ENCODE assay signal across 1 cellular context in the genomic region with DNA sequence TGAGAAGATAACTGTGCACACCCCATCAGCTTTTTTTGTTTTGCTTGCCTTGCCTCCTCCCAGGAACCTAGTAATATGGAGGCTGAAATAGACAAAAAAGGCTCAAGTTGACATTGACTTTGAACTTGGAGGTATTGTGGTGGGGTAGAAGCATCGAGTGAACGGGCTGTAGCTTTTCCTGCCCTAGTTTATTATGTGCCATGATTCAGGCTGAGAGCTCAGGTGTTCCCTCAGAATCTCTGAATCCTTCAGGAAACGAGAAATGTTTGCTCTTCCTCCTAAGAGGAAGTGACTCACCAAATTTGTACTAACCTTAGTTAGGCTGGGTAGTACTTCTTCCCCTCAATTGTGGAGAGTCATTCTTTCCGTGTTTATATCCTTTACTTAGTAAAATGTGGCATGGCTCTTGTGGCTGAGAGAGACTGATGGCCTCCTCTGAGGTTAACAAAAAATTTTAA.
TF ChIP-seq lines count a peak whose summit lies in the region.

No MANE protein-coding gene starts in this region.

TF ChIP-seq in liver, 16 proteins besides CTCF, POLR2A, EP300 and RAD21 (continued from another document):
- TF ChIP-seq ATF3 (IDR thresholded peaks at IDR 0.05) = no peak
